29 cellular contexts compared by ENCODE assay signal in the genomic region with DNA sequence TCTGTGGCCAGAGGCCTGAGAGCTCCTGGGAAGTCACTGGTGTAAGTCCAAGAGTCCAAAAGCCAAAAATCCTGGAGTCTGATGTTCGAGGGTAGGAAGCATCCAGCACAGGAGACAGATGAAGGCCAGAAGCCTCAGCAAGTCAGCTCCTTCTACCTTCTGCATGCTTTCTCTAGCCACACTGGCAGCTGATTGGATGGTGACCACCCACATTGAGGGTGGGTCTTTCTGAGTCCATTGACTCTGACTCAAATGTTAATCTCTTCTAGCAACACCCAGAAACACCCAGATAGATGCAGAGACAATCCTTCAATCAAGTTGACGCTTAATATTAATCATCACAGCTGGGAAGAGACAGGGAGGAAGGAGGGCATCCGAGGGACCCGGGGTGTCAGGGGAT.
"Had no signal": no experiment of that assay in that cellular context is flagged by ENCODE, and none has a peak within 500 bp of the region (broad histone marks: within the 10 kb centered on the region; RNA-seq: fewer than 3 reads in every experiment).

No MANE protein-coding gene starts in this region.

- H3K36me3 Mint-ChIP-seq: immature natural killer cell; stimulated activated naive B cell treated with anti-CD40 and anti-IgM and Interleukin-4, amounts not matched to agents 10 μg/mL and 1 μg/mL and 100 μg/mL, for 72 hours had no signal

- H3K4me1 Mint-ChIP-seq: immature natural killer cell; naive thymus-derived CD8-positive, alpha-beta T cell; nephron; stimulated activated naive B cell treated with anti-CD40 and anti-IgM and Interleukin-4, amounts not matched to agents 10 μg/mL and 1 μg/mL and 100 μg/mL, for 72 hours had no signal

- H3K4me3 ChIP-seq: left lung, lower lobe of right lung, pancreas, prostate gland, skin epidermis, stomach, testis, thyroid gland, transverse colon, upper lobe of left lung, vagina had no signal

- DNase-seq: hypothalamus; immature natural killer cell; kidney; left colon; left lung; lower lobe of right lung; mammary epithelial cell; mesenchymal stem cell; naive thymus-derived CD8-positive, alpha-beta T cell; pancreas; posterior cingulate gyrus; retina; right cardiac atrium; stimulated activated CD4-positive, alpha-beta T cell treated with anti-CD3 and anti-CD28 coated beads, Interleukin-12 subunit alpha, Interleukin-12 subunit beta, amount 100 ng/mL, for 4 hours; stimulated activated CD4-positive, alpha-beta T cell treated with anti-CD3 and anti-CD28 coated beads, Interleukin-15, amount 100 ng/mL, for 24 hours; stimulated activated CD4-positive, alpha-beta T cell treated with anti-CD3 and anti-CD28 coated beads, Interleukin-2, amount 100 ng/mL, for 24 hours; stimulated activated CD4-positive, alpha-beta T cell treated with anti-CD3 and anti-CD28 coated beads, Interleukin-4, amount 100 ng/mL, for 1 hour; stimulated activated naive B cell treated with anti-CD40 and anti-IgM and Interleukin-4, amounts not matched to agents 10 μg/mL and 1 μg/mL and 100 μg/mL, for 72 hours; stimulated activated naive CD8-positive, alpha-beta T cell treated with anti-CD3 and anti-CD28 coated beads, Interleukin-15, Interleukin-2, amounts not matched to agents 100 U/mL and 50 U/mL, for 24 hours; stomach; testis; thyroid gland; transverse colon; upper lobe of left lung had no signal

- H3K9me3 ChIP-seq: lower lobe of right lung, pancreas, prostate gland, testis, thyroid gland, transverse colon, upper lobe of left lung, vagina had no signal

- H3K27me3 ChIP-seq: pancreas, stomach, testis, thyroid gland, transverse colon, upper lobe of left lung, vagina had no signal

- ATAC-seq: left colon; left lung; lower lobe of right lung; naive thymus-derived CD8-positive, alpha-beta T cell; pancreas; right cardiac atrium; sciatic nerve; stimulated activated naive B cell treated with anti-CD40 and anti-IgM and Interleukin-4, amounts not matched to agents 10 μg/mL and 1 μg/mL and 100 μg/mL, for 72 hours; stimulated activated naive CD8-positive, alpha-beta T cell treated with anti-CD3 and anti-CD28 coated beads, Interleukin-15, Interleukin-2, amounts not matched to agents 100 U/mL and 50 U/mL, for 24 hours had no signal

- H3K4me1 ChIP-seq: left lung, lower lobe of right lung, pancreas, prostate gland, stomach, testis, thyroid gland, transverse colon, upper lobe of left lung, vagina had no signal

- H3K9me3 Mint-ChIP-seq: immature natural killer cell, nephron had no signal

- H3K36me3 ChIP-seq: left lung, lower lobe of right lung, pancreas, prostate gland, stomach, thyroid gland, transverse colon, upper lobe of left lung, vagina had no signal

- H3K4me3 Mint-ChIP-seq: immature natural killer cell; naive thymus-derived CD8-positive, alpha-beta T cell; nephron; stimulated activated naive B cell treated with anti-CD40 and anti-IgM and Interleukin-4, amounts not matched to agents 10 μg/mL and 1 μg/mL and 100 μg/mL, for 72 hours had no signal

- H3K27ac ChIP-seq: left lung, lower lobe of right lung, pancreas, prostate gland, skin epidermis, stomach, testis, thyroid gland, transverse colon, upper lobe of left lung, vagina had no signal

- H3K27ac Mint-ChIP-seq: immature natural killer cell; nephron; stimulated activated naive B cell treated with anti-CD40 and anti-IgM and Interleukin-4, amounts not matched to agents 10 μg/mL and 1 μg/mL and 100 μg/mL, for 72 hours had no signal
